In genomic region chr3:141410861-141411771, GRCh38 we compare ENCODE assay signal across 8 cellular contexts. TPM values are rescaled to one million over a fixed set of nuclear protein-coding genes. Genes with fewer than 3 reads are reported as not detected.
DNase-seq lines count a peak whose midpoint lies in the region; ATAC-seq, FAIRE-seq and TF ChIP-seq lines count a peak whose summit lies in the region.

No MANE protein-coding gene starts in this region.

- 61 to 62% methylated on average over 9 of the region's 9 CpGs for WGBS in GM23248 (ENCODE audit: low coverage in 1 of 2, low lambda C conversion rate in 2 of 2, missing lambda C conversion rate in 2 of 2), 2 experiments
- WGBS in pancreas, 2 donors: 35 to 41% methylated on average over 9 of the region's 9 CpGs

- H3K4me1 ChIP-seq in GM23248 (ENCODE audit: insufficient read depth) (peaks cover 95% of the 10 kb centered on the region), pancreas (peaks cover 53 to 55% (median 54%) of the 10 kb centered on the region in 3 donors)

- H3K27ac ChIP-seq in GM23248 (peak overlapping the region; percentile 92), pancreas (peak overlapping the region; percentile 70 to 92 (median 88))

- DNase-seq in Ammon's horn (ENCODE audit: low spot score) (peak; percentile 68), GM23248 (peak; percentile 60), pancreas (no peak), RCC 7860 (ENCODE audit: low spot score) (no peak)
- peak; percentile 18 for DNase-seq in activated CD4-positive, alpha-beta T cell treated with anti-CD3 and anti-CD28 coated beads, Interleukin-2, amount 50 U/mL, for 1 hour

- no peak overlapping the region for H2AFZ ChIP-seq in GM23248

- H4K20me1 ChIP-seq in GM23248 (ENCODE audit: insufficient read depth): no peaks in the 10 kb centered on the region

- H3F3A ChIP-seq in GM23248 (ENCODE audit: insufficient read depth): peaks cover 90% of the 10 kb centered on the region

- H3K79me2 ChIP-seq in GM23248 (ENCODE audit: insufficient read depth): peaks cover 92% of the 10 kb centered on the region

- in situ Hi-C loops in GM23248 (cut with MboI): no loop called here

- H3K36me3 ChIP-seq in GM23248 (ENCODE audit: low read depth): peaks cover 34% of the 10 kb centered on the region; the same call in 1 of the 2 replicates
- H3K36me3 ChIP-seq in pancreas: peaks cover 0 to 14% (median 0%) of the 10 kb centered on the region in 3 donors

- H3K9ac ChIP-seq in GM23248: peak overlapping the region; percentile 81

- no peak for TF ChIP-seq CTCF in pancreas (IDR thresholded peaks at IDR 0.05)

- H3K9me3 ChIP-seq in GM23248 (ENCODE audit: low read depth) (no peaks in the 10 kb centered on the region), pancreas (no peaks in the 10 kb centered on the region)

- H3K27me3 ChIP-seq in GM23248 (replicated peaks; ENCODE audit: insufficient read depth): no peaks in the 10 kb centered on the region
- H3K27me3 ChIP-seq in pancreas: no peaks in the 10 kb centered on the region

- intact Hi-C loops in pancreas (cut with DNase I): loop anchor here in 1 of 3 donors (10.0 kb wide), 1 partner anchor 46 kb away; the partner anchor contains the start of gene ZBTB38

- no peaks in the 10 kb centered on the region for H3K9me2 ChIP-seq in GM23248 (ENCODE audit: insufficient read depth)

- ATAC-seq in esophagus mucosa (peak; percentile 15), pancreas (peak in 3 of 4 donors; percentile 2 to 19 (median 9)), HG03457 (IDR thresholded peaks at IDR 0.05; ENCODE audit: unreplicated experiment) (no peak), HG03159 (IDR thresholded peaks at IDR 0.05; ENCODE audit: unreplicated experiment) (no peak)

- H3K4me3 ChIP-seq in GM23248 (no peak overlapping the region), pancreas (no peak overlapping the region)

- H3K4me2 ChIP-seq in GM23248 (ENCODE audit: unreplicated experiment): peak overlapping the region; percentile 79

- FAIRE-seq in pancreas (lab: Jason Lieb, UNC): no peak
- no peak for FAIRE-seq in RCC 7860 (lab: Jason Lieb, UNC)

RNA-seq across cellular contexts. Expression of gene ZBTB38, which starts 42.8 kb away (rescaled TPM):
- 159 and 175 TPM in 2 replicates for total RNA-seq in GM23248 (2014; rRNA removed; shearing (Covaris generic))
- polyA plus RNA-seq in GM23248 (2016; fragmentation: Nextera tagmentation; extraction: Ambion mirVana) (107 and 112 TPM in 2 replicates), pancreas (10 to 100 TPM in 1 of 2 donors, 1 to 10 TPM in 1; 5.7 to 11.2 TPM)
- total RNA-seq in esophagus mucosa (18.4 TPM), pancreas (10 to 100 TPM; 29.4 to 46.8 (median 31.7) TPM)

Comparison
In these comparisons a context has a peak if more than half of its experiments do, and no peak if none do; other contexts are left out.
1. DNase-seq: peak in Ammon's horn (single experiment), GM23248 (single experiment) and activated CD4-positive, alpha-beta T cell treated with anti-CD3 and anti-CD28 coated beads, Interleukin-2, amount 50 U/mL, for 1 hour (single experiment); none in pancreas (0 of 6) and RCC 7860 (single experiment).
2. ATAC-seq: peak in esophagus mucosa (single experiment) and pancreas (3 of 4); none in HG03457 (single experiment) and HG03159 (single experiment).